In genomic region chr6:118705799-118706481, GRCh38 we compare ENCODE assay signal across 8 cellular contexts. TPM values are rescaled to one million over a fixed set of nuclear protein-coding genes. Genes with fewer than 3 reads are reported as not detected.
DNase-seq lines count a peak whose midpoint lies in the region; ATAC-seq and TF ChIP-seq lines count a peak whose summit lies in the region.

No MANE protein-coding gene starts in this region.

- intact Hi-C loops in IMR-90 (cut with micrococcal nuclease) = loop anchor here (5.0 kb wide), 2 partner anchors 39 to 71 kb away; no protein-coding TSS in a partner anchor
- intact Hi-C loops in posterior vena cava (cut with DNase I) = no loop called here

- peak overlapping the region; percentile 29 for H2BK5ac ChIP-seq in IMR-90 (ENCODE audit: low read depth, low read length, poor library complexity, severe bottlenecking)

- WGBS in IMR-90 (ENCODE audit: extremely low coverage in 2 of 2, insufficient read length in 1 of 2), 2 experiments = no CpG with 5 or more reads among the region's 4 CpGs
- 24 to 27% methylated on average over 4 of the region's 4 CpGs for whole genome bisulfite sequencing in lung, 2 donors

- peak overlapping the region; percentile 71 for H2BK120ac ChIP-seq in IMR-90 (ENCODE audit: low read depth, low read length)

- H3K36me3 ChIP-seq in IMR-90 (ENCODE audit: control insufficient read depth, insufficient read depth, low read length) (no peaks in the 10 kb centered on the region), lung (ENCODE audit: control insufficient read depth in 2 of 2, insufficient read depth in 2 of 2, low read length in 2 of 2) (no peaks in the 10 kb centered on the region)

- BruUV-seq in IMR-90 (replicated peaks; lab: Mats Ljungman, UMichigan) = no TSS peak

- CTCF ChIA-PET in IMR-90 (lab: Yijun Ruan, JAX) = interaction anchor here (1.0 kb wide), 2 partner anchors 8 to 71 kb away, joined by 4 read pairs; no protein-coding TSS in a partner anchor

- no peak for TF ChIP-seq RAD21 in IMR-90 (IDR thresholded peaks at IDR 0.05; ENCODE audit: low read length)

- H3K23ac ChIP-seq in IMR-90 (ENCODE audit: low read depth, low read length) = no peak overlapping the region

- peak overlapping the region; percentile 21; the same call in 1 of the 2 replicates for H3K9ac ChIP-seq in IMR-90 (ENCODE audit: low read depth, low read length)

- in situ Hi-C loops in IMR-90 (cut with MboI; ENCODE audit: low sequenced_read_pairs) = no loop called here
- in situ Hi-C loops in astrocyte of the cerebellum (cut with HindIII; ENCODE audit: low sequenced_read_pairs) = no loop called here

- peak overlapping the region; percentile 90 for H3K4me2 ChIP-seq in IMR-90 (ENCODE audit: low read depth, low read length)

- peak overlapping the region; percentile 38; the same call in 1 of the 2 replicates for H2BK20ac ChIP-seq in IMR-90 (ENCODE audit: low read depth, low read length)

- peak overlapping the region; percentile 44; the same call in 1 of the 2 replicates for H3K4ac ChIP-seq in IMR-90 (ENCODE audit: low read depth, low read length)

- peak overlapping the region; percentile 33; the same call in 1 of the 2 replicates for H4K5ac ChIP-seq in IMR-90 (ENCODE audit: low read depth, low read length)

- POLR2A ChIA-PET in IMR-90 (lab: Charles Lee; ENCODE audit: unreplicated experiment) = interaction anchor here (0.5 kb wide), 1 partner anchor 23 kb away, joined by 5 read pairs; no protein-coding TSS in a partner anchor

- H3K27ac ChIP-seq in IMR-90 (ENCODE audit: insufficient read depth, low read length) = peak overlapping the region; percentile 67; the same call in 1 of the 2 replicates
- H3K27ac ChIP-seq in lung (ENCODE audit: low read depth in 1 of 2, low read length in 1 of 2) = no peak overlapping the region

- H3K79me1 ChIP-seq in IMR-90 (ENCODE audit: low read depth in 1 of 2, low read length in 2 of 2) = peaks cover 0 to 8% of the 10 kb centered on the region in 2 experiments; a peak in 1 of 4 replicates

- TF ChIP-seq CTCF in IMR-90 (conservative IDR thresholded peaks at IDR 0.05; ENCODE audit: low read depth, low read length) (no peak), astrocyte of the cerebellum (IDR thresholded peaks at IDR 0.05; ENCODE audit: low read depth, low read length, missing control alignments) (no peak), lung (IDR thresholded peaks at IDR 0.05; ENCODE audit: control extremely low read depth, extremely low read depth) (no peak)

- no peaks in the 10 kb centered on the region for H4K20me1 ChIP-seq in IMR-90 (ENCODE audit: insufficient read depth, low read length)

- peak overlapping the region in 1 of 2 experiments; percentile 3; a peak in 1 of 4 replicates for H4K8ac ChIP-seq in IMR-90 (ENCODE audit: low read depth in 2 of 2, low read length in 2 of 2)

- H2AFZ ChIP-seq in IMR-90 (replicated peaks; ENCODE audit: low read length, poor library complexity) = peak overlapping the region; percentile 84

- H3K4me1 ChIP-seq in IMR-90 (ENCODE audit: control insufficient read depth, insufficient read depth, low read length) (peaks cover 10% of the 10 kb centered on the region), lung (ENCODE audit: control insufficient read depth in 2 of 2, insufficient read depth in 2 of 2, low read length in 2 of 2) (peaks cover 2 to 9% of the 10 kb centered on the region in 2 donors)

- ATAC-seq in GM21529 (IDR thresholded peaks at IDR 0.05; ENCODE audit: unreplicated experiment) = peak; percentile 37
- ATAC-seq in IMR-90 (ENCODE audit: low read depth) = peak; percentile 60
- ATAC-seq in lung (ENCODE audit: insufficient read depth, low FRiP score) = peak; percentile 28

- H3K27me3 ChIP-seq in IMR-90 (ENCODE audit: control insufficient read depth, insufficient read depth, low read length) (no peaks in the 10 kb centered on the region), lung (ENCODE audit: control insufficient read depth, insufficient read depth) (no peaks in the 10 kb centered on the region)

- no peak overlapping the region for H2AK5ac ChIP-seq in IMR-90 (ENCODE audit: low read depth, low read length)

- TF ChIP-seq POLR2A in IMR-90 (IDR thresholded peaks at IDR 0.05; ENCODE audit: low read depth, low read length) = no peak

- dilution Hi-C loops in IMR-90 (cut with HindIII; ENCODE audit: low sequenced_read_pairs, unreplicated experiment) = no loop called here

- H3K56ac ChIP-seq in IMR-90 (ENCODE audit: extremely low read depth, insufficient read depth, low read length) = no peak overlapping the region

- H3K9me3 ChIP-seq in IMR-90 (ENCODE audit: control insufficient read depth, insufficient read depth, low read length) (no peaks in the 10 kb centered on the region), lung (ENCODE audit: control insufficient read depth in 2 of 2, insufficient read depth in 1 of 2, low read length in 1 of 2) (no peaks in the 10 kb centered on the region)

- H3K9me1 ChIP-seq in IMR-90 (ENCODE audit: insufficient read depth, low read length) = peaks cover 8% of the 10 kb centered on the region; the same call in 1 of the 2 replicates

- peak overlapping the region; percentile 20 for H2AK9ac ChIP-seq in IMR-90 (replicated peaks; ENCODE audit: low read depth, low read length, poor library complexity)

- H3K4me3 ChIP-seq in GM08714 (ENCODE audit: low read length) (peak overlapping the region; percentile 55; the same call in 1 of the 2 replicates), IMR-90 (ENCODE audit: insufficient read depth, low read depth, low read length) (peak overlapping the region; percentile 35; the same call in 1 of the 2 replicates), astrocyte of the cerebellum (ENCODE audit: low read depth, low read length) (peak overlapping the region; percentile 32), lung (no peak overlapping the region)

- DNase-seq in IMR-90 = peak; percentile 36
- peak; percentile 61 for DNase-seq in astrocyte of the cerebellum (ENCODE audit: low read depth)
- DNase-seq in lung (ENCODE audit: low spot score) = no peak
- no peak for DNase-seq in HK-2 (ENCODE audit: unreplicated experiment)
- DNase-seq in posterior vena cava (ENCODE audit: low spot score) = no peak
- no peak for DNase-seq in DMS53 treated with DMSO at 0.1 percent for 48 hours (lab: John Stamatoyannopoulos, UW; ENCODE audit: unreplicated experiment)

- peak overlapping the region; percentile 91 for H3K18ac ChIP-seq in IMR-90 (ENCODE audit: low read depth, low read length)

- H4K91ac ChIP-seq in IMR-90 (ENCODE audit: insufficient read depth, low read depth, low read length) = peak overlapping the region; percentile 35; the same call in 1 of the 2 replicates

- peak overlapping the region; percentile 83 for H3K14ac ChIP-seq in IMR-90 (replicated peaks; ENCODE audit: low read depth, low read length)

- peak overlapping the region; percentile 78; the same call in 2 of the 3 replicates for H2BK15ac ChIP-seq in IMR-90 (ENCODE audit: low read depth, low read length)

TF ChIP-seq in IMR-90, 13 proteins besides CTCF, POLR2A, EP300 and RAD21:
- TF ChIP-seq CHD1 (IDR thresholded peaks at IDR 0.05; ENCODE audit: low read depth, low read length) (no peak), NFE2L2 (IDR thresholded peaks at IDR 0.05; ENCODE audit: low read depth, low read length) (no peak), CEBPB (IDR thresholded peaks at IDR 0.05; ENCODE audit: low read depth, low read length) (peak; percentile 59; the same call in 1 of the 2 replicates), ELK1 (IDR thresholded peaks at IDR 0.05; ENCODE audit: borderline replicate concordance, low read depth, low read length) (no peak), USF2 (IDR thresholded peaks at IDR 0.05; ENCODE audit: low read depth, low read length) (no peak), MAZ (IDR thresholded peaks at IDR 0.05; ENCODE audit: borderline replicate concordance, low read depth, low read length) (no peak), SMC3 (IDR thresholded peaks at IDR 0.05; ENCODE audit: low read depth, low read length) (no peak), RFX5 (IDR thresholded peaks at IDR 0.05; ENCODE audit: low read depth, low read length) (no peak), BHLHE40 (IDR thresholded peaks at IDR 0.05; ENCODE audit: low read depth, low read length) (no peak)

RNA-seq across cellular contexts. Expression of gene CEP85L, which starts 54.5 kb away (rescaled TPM):
- total RNA-seq in IMR-90 (2012; rRNA removed) = 24.2 and 25.6 TPM in 2 replicates
- polyA plus RNA-seq in IMR-90 (2012; rRNA removed) = 2.0 and 2.3 TPM in 2 replicates
- 0.32 and 0.99 TPM in 2 replicates for polyA plus RNA-seq in IMR-90 (2012; cell fraction: cytosol; rRNA removed)
- 3.0 and 8.0 TPM in 2 replicates for polyA plus RNA-seq in IMR-90 (2012; cell fraction: nucleus; rRNA removed; ENCODE audit: low replicate concordance)
- 10 to 100 TPM; 12.5 to 40.8 TPM for total RNA-seq in lung
- polyA plus RNA-seq in lung = 1 to 10 TPM; 1.3 to 1.6 TPM
- total RNA-seq in posterior vena cava = 10 to 100 TPM; 14.0 to 15.4 TPM

Comparison
In these comparisons a context has a peak if more than half of its experiments do, and no peak if none do; other contexts are left out.
1. DNase-seq: peak in IMR-90 (single experiment) and astrocyte of the cerebellum (single experiment); none in lung (single experiment), HK-2 (single experiment), posterior vena cava (single experiment) and DMS53 treated with DMSO at 0.1 percent for 48 hours (single experiment).
2. Peak in every context shown above with its lines, with median percentiles within 50 percentile points of each other: ATAC-seq.